13 cellular contexts compared by ENCODE assay signal in the genomic region with DNA sequence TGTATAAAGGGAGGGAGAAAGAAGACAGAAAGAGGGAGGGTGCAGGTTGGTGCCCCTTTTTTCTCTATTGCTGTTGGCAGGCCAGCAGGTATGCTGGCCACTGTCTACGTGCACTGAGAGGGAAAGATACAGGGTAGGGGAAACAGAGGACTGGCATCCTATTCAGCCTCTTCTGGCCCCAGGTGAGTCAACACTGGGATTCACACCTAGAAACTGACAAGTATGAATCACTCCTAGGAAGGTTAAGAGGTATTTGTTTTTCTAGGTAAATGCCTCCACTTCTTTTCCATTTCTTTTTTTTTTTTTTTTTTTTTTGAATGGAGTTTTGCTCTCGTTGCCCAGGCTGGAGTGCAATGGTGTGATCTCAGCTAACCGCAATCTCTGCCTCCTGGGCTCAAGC.
"Had no signal": no experiment of that assay in that cellular context is flagged by ENCODE, and none has a peak within 500 bp of the region (broad histone marks: within the 10 kb centered on the region; RNA-seq: fewer than 3 reads in every experiment).

No MANE protein-coding gene starts in this region.

- H3K27me3 ChIP-seq: colonic mucosa, stomach, uterus had no signal

- H3K9me3 Mint-ChIP-seq: activated CD4-positive, alpha-beta memory T cell treated with anti-CD3 and anti-CD28 coated beads for 36 hours; activated naive CD8-positive, alpha-beta T cell treated with anti-CD3 and anti-CD28 coated beads, Interleukin-2, amount 10 ng/mL, durations not matched to agents 7 days and 5 days; activated T-cell treated with anti-CD3 and anti-CD28 coated beads, Interleukin-2, amount 50 U/mL, for 4 hours had no signal

- H3K9me3 ChIP-seq: colonic mucosa, stomach, uterus had no signal

- ATAC-seq: activated T-cell treated with anti-CD3 and anti-CD28 coated beads, Interleukin-2, amount 50 U/mL, for 4 hours; left ventricle myocardium superior had no signal

- H3K27me3 Mint-ChIP-seq: activated CD4-positive, alpha-beta memory T cell treated with anti-CD3 and anti-CD28 coated beads for 36 hours; activated naive CD8-positive, alpha-beta T cell treated with anti-CD3 and anti-CD28 coated beads, Interleukin-2, amount 10 ng/mL, durations not matched to agents 7 days and 5 days had no signal

- H3K4me1 ChIP-seq: colonic mucosa, parathyroid adenoma, uterus had no signal

- H3K9ac ChIP-seq: parathyroid adenoma had no signal

- H3K27ac Mint-ChIP-seq: activated CD4-positive, alpha-beta memory T cell treated with anti-CD3 and anti-CD28 coated beads for 36 hours; activated naive CD8-positive, alpha-beta T cell treated with anti-CD3 and anti-CD28 coated beads, Interleukin-2, amount 10 ng/mL, durations not matched to agents 7 days and 5 days; immature natural killer cell had no signal

- DNase-seq: activated CD4-positive, alpha-beta memory T cell treated with anti-CD3 and anti-CD28 coated beads for 36 hours; activated gamma-delta T cell; activated naive CD8-positive, alpha-beta T cell treated with anti-CD3 and anti-CD28 coated beads, Interleukin-2, amount 10 ng/mL, durations not matched to agents 7 days and 5 days; activated T-cell treated with anti-CD3 and anti-CD28 coated beads, Interleukin-2, amount 50 U/mL, for 4 hours; anterior cingulate cortex; colonic mucosa; immature natural killer cell; left ventricle myocardium superior; retina; T-helper 9 cell; uterus had no signal

- H3K36me3 ChIP-seq: colonic mucosa, uterus had no signal

- H3K36me3 Mint-ChIP-seq: immature natural killer cell had no signal

- H3K4me3 Mint-ChIP-seq: activated CD4-positive, alpha-beta memory T cell treated with anti-CD3 and anti-CD28 coated beads for 36 hours; activated naive CD8-positive, alpha-beta T cell treated with anti-CD3 and anti-CD28 coated beads, Interleukin-2, amount 10 ng/mL, durations not matched to agents 7 days and 5 days; activated T-cell treated with anti-CD3 and anti-CD28 coated beads, Interleukin-2, amount 50 U/mL, for 4 hours had no signal

- H3K27ac ChIP-seq: colonic mucosa, parathyroid adenoma, stomach, uterus had no signal

- H3K4me3 ChIP-seq: colonic mucosa, stomach, uterus had no signal
